Comparison of ENCODE assay signal across 15 cellular contexts in the genomic region with DNA sequence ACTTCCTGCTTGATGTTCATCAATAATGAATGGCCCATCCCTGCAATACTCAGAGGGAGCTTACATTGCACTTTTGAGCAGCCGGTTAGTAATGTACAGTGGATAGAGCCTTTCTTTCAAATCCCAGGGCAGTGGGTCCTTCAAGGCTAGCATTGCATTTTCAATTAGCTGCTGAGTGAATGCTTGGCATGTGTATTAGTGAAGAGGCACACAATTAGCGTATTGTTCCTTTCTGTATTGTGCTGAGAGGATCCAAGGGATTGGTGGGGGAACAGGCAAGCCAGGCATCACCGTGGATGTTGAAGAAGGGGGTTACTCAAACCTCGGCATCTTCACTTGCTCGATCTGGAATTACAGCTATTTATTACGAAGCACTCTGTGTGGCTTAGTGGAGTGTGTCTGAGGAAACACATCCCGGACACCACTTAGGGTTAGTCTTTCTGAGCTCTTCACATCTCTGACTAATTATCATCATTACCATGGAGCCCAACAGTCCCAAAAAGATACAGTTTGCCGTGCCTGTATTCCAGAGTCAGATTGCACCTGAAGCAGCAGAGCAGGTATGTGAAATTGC. TPM values are rescaled to one million over a fixed set of nuclear protein-coding genes. Genes with fewer than 3 reads are reported as not detected.
A peak's percentile ranks its signal among the peaks of the same experiment; 100 is the strongest.
DNase-seq lines count a peak whose midpoint lies in the region; ATAC-seq, FAIRE-seq and TF ChIP-seq lines count a peak whose summit lies in the region.
"Had no signal": no experiment of that assay in that cellular context is flagged by ENCODE, and none has a peak within 500 bp of the region (broad histone marks: within the 10 kb centered on the region; RNA-seq: fewer than 3 reads in every experiment).

PPP1R1C (plus strand) TSS at position 222 of the 574 bp plus-strand sequence; CDS start at position 480, 258 bp downstream.

- CTCF ChIA-PET in activated CD4-positive, alpha-beta memory T cell treated with anti-CD3 and anti-CD28 coated beads, Interleukin-2, amount 10 ng/mL, durations not matched to agents 7 days and 5 days (lab: Charles Lee) = interaction anchor here (0.6 kb wide), 1 partner anchor 117 kb away, joined by 3 read pairs; no protein-coding TSS in a partner anchor

- TF ChIP-seq CTCF in OCI-LY3 (IDR thresholded peaks at IDR 0.05; ENCODE audit: low read depth, low read length) = no peak
- no peak for TF ChIP-seq CTCF in cardiac muscle cell (IDR thresholded peaks at IDR 0.05; ENCODE audit: low read depth, low read length)
- TF ChIP-seq CTCF in osteoblast (IDR thresholded peaks at IDR 0.05; ENCODE audit: extremely low read depth, low read depth, low read length) = no peak

- H4K20me1 ChIP-seq in OCI-LY3 (ENCODE audit: insufficient read depth, low read length) (no peaks in the 10 kb centered on the region), osteoblast (ENCODE audit: insufficient read depth, low read length) (no peaks in the 10 kb centered on the region)

- H3K36me3 Mint-ChIP-seq in activated CD4-positive, alpha-beta memory T cell treated with anti-CD3 and anti-CD28 coated beads, Interleukin-2, amount 10 ng/mL, durations not matched to agents 7 days and 5 days (ENCODE audit: low read depth) = no peaks in the 10 kb centered on the region
- H3K36me3 Mint-ChIP-seq: stimulated activated memory B cell treated with anti-CD40 and anti-IgM and Interleukin-4, amounts not matched to agents 10 μg/mL and 1 μg/mL and 100 μg/mL, for 72 hours had no signal

- H3K79me2 ChIP-seq in OCI-LY3 (ENCODE audit: low read length) (no peaks in the 10 kb centered on the region), osteoblast (ENCODE audit: insufficient read depth, low read length) (no peaks in the 10 kb centered on the region)

- no peaks in the 10 kb centered on the region for H3K9me3 Mint-ChIP-seq in activated CD4-positive, alpha-beta memory T cell treated with anti-CD3 and anti-CD28 coated beads, Interleukin-2, amount 10 ng/mL, durations not matched to agents 7 days and 5 days
- H3K9me3 Mint-ChIP-seq: nephron; stimulated activated memory B cell treated with anti-CD40 and anti-IgM and Interleukin-4, amounts not matched to agents 10 μg/mL and 1 μg/mL and 100 μg/mL, for 72 hours had no signal

- H3K36me3 ChIP-seq in OCI-LY3 (replicated peaks; ENCODE audit: low read depth, low read length) = no peaks in the 10 kb centered on the region
- H3K36me3 ChIP-seq in cardiac muscle cell = no peaks in the 10 kb centered on the region
- H3K36me3 ChIP-seq in osteoblast (ENCODE audit: insufficient read depth, low read length) = no peaks in the 10 kb centered on the region

- no peak within 1 kb of the TSS for H3K9ac ChIP-seq in OCI-LY3 (ENCODE audit: low read length)

- peaks cover 10% of the 10 kb centered on the region for H3K27me3 Mint-ChIP-seq in activated CD4-positive, alpha-beta memory T cell treated with anti-CD3 and anti-CD28 coated beads, Interleukin-2, amount 10 ng/mL, durations not matched to agents 7 days and 5 days
- H3K27me3 Mint-ChIP-seq: stimulated activated memory B cell treated with anti-CD40 and anti-IgM and Interleukin-4, amounts not matched to agents 10 μg/mL and 1 μg/mL and 100 μg/mL, for 72 hours had no signal

- H2AFZ ChIP-seq in OCI-LY3 (ENCODE audit: low read depth, low read length) = peak within 1 kb of the TSS; percentile 62
- H2AFZ ChIP-seq in osteoblast (ENCODE audit: low read length) = peak within 1 kb of the TSS; percentile 57

- H3K4me3 Mint-ChIP-seq in activated CD4-positive, alpha-beta memory T cell treated with anti-CD3 and anti-CD28 coated beads, Interleukin-2, amount 10 ng/mL, durations not matched to agents 7 days and 5 days = no peak within 1 kb of the TSS
- H3K4me3 Mint-ChIP-seq: nephron; stimulated activated memory B cell treated with anti-CD40 and anti-IgM and Interleukin-4, amounts not matched to agents 10 μg/mL and 1 μg/mL and 100 μg/mL, for 72 hours had no signal

- TF ChIP-seq POLR2A in H54 (IDR thresholded peaks at IDR 0.05; ENCODE audit: low read depth, low read length) = no peak

- H3K27ac Mint-ChIP-seq in activated CD4-positive, alpha-beta memory T cell treated with anti-CD3 and anti-CD28 coated beads, Interleukin-2, amount 10 ng/mL, durations not matched to agents 7 days and 5 days = no peak within 1 kb of the TSS
- H3K27ac Mint-ChIP-seq: stimulated activated memory B cell treated with anti-CD40 and anti-IgM and Interleukin-4, amounts not matched to agents 10 μg/mL and 1 μg/mL and 100 μg/mL, for 72 hours had no signal

- H3K4me2 ChIP-seq in OCI-LY3 (ENCODE audit: low read length) = peak within 1 kb of the TSS; percentile 46
- peak within 1 kb of the TSS; percentile 19 for H3K4me2 ChIP-seq in osteoblast (ENCODE audit: insufficient read depth, low read length)

- no peaks in the 10 kb centered on the region for H3K4me1 Mint-ChIP-seq in activated CD4-positive, alpha-beta memory T cell treated with anti-CD3 and anti-CD28 coated beads, Interleukin-2, amount 10 ng/mL, durations not matched to agents 7 days and 5 days
- H3K4me1 Mint-ChIP-seq: stimulated activated memory B cell treated with anti-CD40 and anti-IgM and Interleukin-4, amounts not matched to agents 10 μg/mL and 1 μg/mL and 100 μg/mL, for 72 hours had no signal

- no peak for ATAC-seq in GM21423 (IDR thresholded peaks at IDR 0.05; ENCODE audit: unreplicated experiment)
- ATAC-seq: activated CD4-positive, CD25-positive, alpha-beta regulatory T cell treated with anti-CD3 and anti-CD28 coated beads, Interleukin-2, amount 50 U/mL, for 24 hours had no signal

- no peak within 1 kb of the TSS for H3K4me3 ChIP-seq in OCI-LY3 (ENCODE audit: low read length)
- H3K4me3 ChIP-seq in cardiac muscle cell = no peak within 1 kb of the TSS
- no peak within 1 kb of the TSS for H3K4me3 ChIP-seq in osteoblast (ENCODE audit: insufficient read depth, low read length)

- peak; percentile 52 for DNase-seq in DMS79 (lab: John Stamatoyannopoulos, UW)
- DNase-seq in cardiac muscle cell (ENCODE audit: low read depth in 1 of 2, low spot score in 1 of 2) = no peak
- DNase-seq in osteoblast (ENCODE audit: insufficient read length, low spot score, missing footprints) = no peak
- no peak for DNase-seq in activated CD4-positive, alpha-beta memory T cell treated with anti-CD3 and anti-CD28 coated beads, Interleukin-2, amount 10 ng/mL, durations not matched to agents 7 days and 5 days
- DNase-seq in H54 (ENCODE audit: insufficient read length, low spot score) = no peak
- DNase-seq in effector CD4-positive, alpha-beta T cell = no peak
- DNase-seq: activated CD8-positive, alpha-beta memory T cell treated with anti-CD3 and anti-CD28 coated beads, Interleukin-2, amount 50 U/mL, for 4 hours; activated naive CD4-positive, alpha-beta T cell treated with anti-CD3 and anti-CD28 coated beads, Interleukin-2, amount 50 U/mL, for 16 hours; COR-L47 had no signal

- peaks cover 26% of the 10 kb centered on the region for H3K4me1 ChIP-seq in OCI-LY3 (ENCODE audit: low read length)
- peaks cover 38% of the 10 kb centered on the region for H3K4me1 ChIP-seq in cardiac muscle cell (ENCODE audit: low read depth)
- H3K4me1 ChIP-seq in osteoblast (ENCODE audit: insufficient read depth, low read length) = no peaks in the 10 kb centered on the region

- H3K27me3 ChIP-seq in OCI-LY3 (ENCODE audit: low read depth, low read length) (no peaks in the 10 kb centered on the region), cardiac muscle cell (no peaks in the 10 kb centered on the region), osteoblast (ENCODE audit: insufficient read depth, low read length) (no peaks in the 10 kb centered on the region)

- H3K27ac ChIP-seq in OCI-LY3 (ENCODE audit: low read length) (no peak within 1 kb of the TSS), cardiac muscle cell (peak within 1 kb of the TSS; percentile 72), osteoblast (ENCODE audit: low read depth, low read length) (no peak within 1 kb of the TSS)

- no peak for FAIRE-seq in H54 (lab: Jason Lieb, UNC)

- H3K9me3 ChIP-seq in OCI-LY3 (ENCODE audit: insufficient read depth, low read length) (no peaks in the 10 kb centered on the region), cardiac muscle cell (ENCODE audit: low read depth) (no peaks in the 10 kb centered on the region), osteoblast (ENCODE audit: low read depth, low read length) (no peaks in the 10 kb centered on the region)

- POLR2A ChIA-PET in activated CD4-positive, alpha-beta memory T cell treated with anti-CD3 and anti-CD28 coated beads, Interleukin-2, amount 10 ng/mL, durations not matched to agents 7 days and 5 days (lab: Charles Lee) = no interaction called here

RNA-seq across cellular contexts. Expression of gene PPP1R1C, which starts in this region (rescaled TPM):
- total RNA-seq in cardiac muscle cell = 4.7 and 12.1 TPM in 2 replicates
- 8.6 and 17.9 TPM in 2 replicates for polyA plus RNA-seq in cardiac muscle cell
- total RNA-seq in osteoblast = 0.29 and 0.36 TPM in 2 replicates
- total RNA-seq in activated CD4-positive, alpha-beta memory T cell treated with anti-CD3 and anti-CD28 coated beads, Interleukin-2, amount 10 ng/mL, durations not matched to agents 7 days and 5 days = not detected
- total RNA-seq: HT1080 had no signal
